ENCODE assay signal across 8 cellular contexts in genomic region chr2:184597571-184597980, GRCh38. TPM values are rescaled to one million over a fixed set of nuclear protein-coding genes. Genes with fewer than 3 reads are reported as not detected.
DNase-seq lines count a peak whose midpoint lies in the region; ATAC-seq and TF ChIP-seq lines count a peak whose summit lies in the region.

No MANE protein-coding gene starts in this region.

- no peaks in the 10 kb centered on the region for H3K36me3 Mint-ChIP-seq in activated naive CD4-positive, alpha-beta T cell treated with anti-CD3 and anti-CD28 coated beads for 36 hours (ENCODE audit: low read depth)
- no peaks in the 10 kb centered on the region for H3K36me3 Mint-ChIP-seq in nephron (ENCODE audit: low read depth)

- intact Hi-C loops in activated naive CD4-positive, alpha-beta T cell treated with anti-CD3 and anti-CD28 coated beads for 36 hours (cut with micrococcal nuclease): no loop called here

- CTCF ChIA-PET in activated naive CD4-positive, alpha-beta T cell treated with anti-CD3 and anti-CD28 coated beads for 36 hours (lab: Charles Lee): no interaction called here

- no peaks in the 10 kb centered on the region for H3K36me3 ChIP-seq in WERI-Rb-1

- in situ Hi-C loops in KBM-7 (cut with MboI; ENCODE audit: low pct_unique_long_range_greater_than_20kb, low sequenced_read_pairs): no loop called here

- H3K9me3 Mint-ChIP-seq in activated naive CD4-positive, alpha-beta T cell treated with anti-CD3 and anti-CD28 coated beads for 36 hours: peaks cover 3% of the 10 kb centered on the region
- H3K9me3 Mint-ChIP-seq in nephron: no peaks in the 10 kb centered on the region

- H3K27ac ChIP-seq in WERI-Rb-1 (no peak overlapping the region), foreskin keratinocyte (no peak overlapping the region)

- no peak overlapping the region for H3K4me3 Mint-ChIP-seq in activated naive CD4-positive, alpha-beta T cell treated with anti-CD3 and anti-CD28 coated beads for 36 hours
- peak overlapping the region; percentile 88 to 91 (median 91) for H3K4me3 Mint-ChIP-seq in nephron

- ATAC-seq in foreskin keratinocyte: peak; percentile 43

- DNase-seq in activated naive CD4-positive, alpha-beta T cell treated with anti-CD3 and anti-CD28 coated beads for 36 hours: peak; percentile 4
- no peak for DNase-seq in activated naive CD4-positive, alpha-beta T cell treated with anti-CD3 and anti-CD28 coated beads, Interleukin-2, amount 50 U/mL, for 16 hours
- DNase-seq in KBM-7 (peak; percentile 74), WERI-Rb-1 (peak; percentile 8), foreskin keratinocyte (peak in 1 of 2 donors; percentile 13), NCI-H2029 treated with DMSO at 0.1 percent for 48 hours (lab: John Stamatoyannopoulos, UW) (no peak), NCI-H1417 treated with DMSO at 0.1 percent for 48 hours (lab: John Stamatoyannopoulos, UW) (no peak)

- peak overlapping the region; percentile 70 for H3K4me3 ChIP-seq in WERI-Rb-1 (ENCODE audit: low read depth, low read length)

- peaks cover 43% of the 10 kb centered on the region for H3K27me3 Mint-ChIP-seq in activated naive CD4-positive, alpha-beta T cell treated with anti-CD3 and anti-CD28 coated beads for 36 hours (ENCODE audit: low read depth)
- peaks cover 67% of the 10 kb centered on the region for H3K27me3 Mint-ChIP-seq in nephron (ENCODE audit: low read depth)

- peak overlapping the region; percentile 30 for H3K27ac Mint-ChIP-seq in activated naive CD4-positive, alpha-beta T cell treated with anti-CD3 and anti-CD28 coated beads for 36 hours
- peak overlapping the region; percentile 2 to 71 (median 70) for H3K27ac Mint-ChIP-seq in nephron

- H3K4me1 ChIP-seq in foreskin keratinocyte: no peaks in the 10 kb centered on the region

- H3K9me3 ChIP-seq in WERI-Rb-1 (ENCODE audit: severe bottlenecking): no peaks in the 10 kb centered on the region

- peaks cover 13% of the 10 kb centered on the region for H3K4me1 Mint-ChIP-seq in activated naive CD4-positive, alpha-beta T cell treated with anti-CD3 and anti-CD28 coated beads for 36 hours (ENCODE audit: low read depth)
- H3K4me1 Mint-ChIP-seq in nephron: peaks cover 6% of the 10 kb centered on the region

- no peaks in the 10 kb centered on the region for H3K27me3 ChIP-seq in WERI-Rb-1 (ENCODE audit: insufficient read depth, low read depth, severe bottlenecking)
- H3K27me3 ChIP-seq in foreskin keratinocyte: peaks cover 44% of the 10 kb centered on the region

- TF ChIP-seq CTCF in WERI-Rb-1 (IDR thresholded peaks at IDR 0.05; ENCODE audit: low read depth, low read length) (no peak), foreskin keratinocyte (conservative IDR thresholded peaks at IDR 0.05) (no peak), nephron (IDR thresholded peaks at IDR 0.05; ENCODE audit: unreplicated experiment in 3 of 3) (no peak)

RNA-seq across cellular contexts. Expression of gene ZNF804A, which starts 0.8 kb away (rescaled TPM):
- total RNA-seq in activated naive CD4-positive, alpha-beta T cell treated with anti-CD3 and anti-CD28 coated beads for 36 hours: not detected
- not detected in 2 replicates for total RNA-seq in foreskin keratinocyte
- polyA plus RNA-seq in foreskin keratinocyte: not detected in 2 replicates

Comparison
In these comparisons a context has a peak if more than half of its experiments do, and no peak if none do; other contexts are left out.
1. DNase-seq: peak in activated naive CD4-positive, alpha-beta T cell treated with anti-CD3 and anti-CD28 coated beads for 36 hours (single experiment), KBM-7 (single experiment) and WERI-Rb-1 (single experiment); none in activated naive CD4-positive, alpha-beta T cell treated with anti-CD3 and anti-CD28 coated beads, Interleukin-2, amount 50 U/mL, for 16 hours (single experiment), NCI-H2029 treated with DMSO at 0.1 percent for 48 hours (single experiment) and NCI-H1417 treated with DMSO at 0.1 percent for 48 hours (single experiment).